ENCODE assay signal across 29 cellular contexts in the genomic region with DNA sequence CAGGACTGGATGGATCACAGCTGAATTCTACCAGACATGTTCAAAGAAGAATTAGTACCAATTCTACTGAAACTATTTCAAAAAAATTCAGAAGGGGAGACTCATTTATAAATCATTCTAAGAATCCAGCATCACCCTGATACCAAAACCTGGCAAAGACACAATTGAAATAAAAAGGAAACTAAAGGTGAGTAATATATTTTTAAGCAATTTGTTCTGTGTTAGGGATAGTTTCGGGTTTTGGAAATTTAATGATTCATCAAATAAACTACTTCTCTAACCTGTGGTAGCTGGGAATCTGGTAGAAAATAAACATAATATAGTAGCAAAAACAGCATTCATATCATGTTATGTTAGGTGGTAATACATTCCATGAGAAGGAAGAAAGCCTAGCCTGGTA.
DNase-seq lines count a peak whose midpoint lies in the region; ATAC-seq, FAIRE-seq and TF ChIP-seq lines count a peak whose summit lies in the region.
"Had no signal": no experiment of that assay in that cellular context is flagged by ENCODE, and none has a peak within 500 bp of the region (broad histone marks: within the 10 kb centered on the region; RNA-seq: fewer than 3 reads in every experiment).

No MANE protein-coding gene starts in this region.

- no peak overlapping the region for H4K5ac ChIP-seq in H9 (ENCODE audit: insufficient read length, low read depth, low read length)

- peaks cover 10% of the 10 kb centered on the region for H3K9me3 Mint-ChIP-seq in astrocyte (ENCODE audit: unreplicated experiment)
- peaks cover 17 to 21% of the 10 kb centered on the region in 2 experiments for H3K9me3 Mint-ChIP-seq in H9

- no peak for TF ChIP-seq CTCF in astrocyte (IDR thresholded peaks at IDR 0.05; ENCODE audit: insufficient read depth, low read depth, low read length)
- TF ChIP-seq CTCF in fibroblast of mammary gland (conservative IDR thresholded peaks at IDR 0.05; ENCODE audit: control insufficient read depth, insufficient read depth, low read depth, low read length), result no peak
- no peak for TF ChIP-seq CTCF in H9 (conservative IDR thresholded peaks at IDR 0.05)

- no peaks in the 10 kb centered on the region for H3K23me2 ChIP-seq in H9 (ENCODE audit: insufficient read length, low read depth, low read length, poor library complexity, severe bottlenecking)

- H3K4me2 ChIP-seq in astrocyte (ENCODE audit: low read length) (peak overlapping the region; percentile 63), skeletal muscle satellite cell (ENCODE audit: low read length) (peak overlapping the region; percentile 32), H9 (ENCODE audit: insufficient read depth, insufficient read length, low read length) (no peak overlapping the region)
- H3K4me2 ChIP-seq: BLaER1 treated with 17β-estradiol and CSF1 and Interleukin-3, amounts not matched to agents 10 nM and 100 nM had no signal

- FAIRE-seq in astrocyte (lab: Jason Lieb, UNC), result no peak
- FAIRE-seq: endothelial cell of umbilical vein, HepG2, islet of Langerhans had no signal

- no peak overlapping the region for H2BK120ac ChIP-seq in H9 (ENCODE audit: low read depth, low read length, poor library complexity, severe bottlenecking)

- H2AFZ ChIP-seq in astrocyte (ENCODE audit: low read depth, low read length) (no peak overlapping the region), H9 (ENCODE audit: low read length) (no peak overlapping the region)

- H3K4me1 Mint-ChIP-seq in astrocyte (ENCODE audit: low read depth, unreplicated experiment) (no peaks in the 10 kb centered on the region), H9 (peaks cover 11% of the 10 kb centered on the region in 2 experiments)
- H3K4me1 Mint-ChIP-seq: mesothelial cell of epicardium had no signal

- H3K27ac Mint-ChIP-seq in astrocyte (ENCODE audit: unreplicated experiment) (no peak overlapping the region), H9 (no peak overlapping the region)
- H3K27ac Mint-ChIP-seq: mesothelial cell of epicardium had no signal

- H2AK5ac ChIP-seq in H9 (ENCODE audit: insufficient read length, low read length), result no peak overlapping the region

- no peak for ATAC-seq in GM18870 (IDR thresholded peaks at IDR 0.05; ENCODE audit: unreplicated experiment)
- ATAC-seq: activated CD4-positive, CD25-positive, alpha-beta regulatory T cell treated with anti-CD3 and anti-CD28 coated beads, Interleukin-2, amount 50 U/mL, for 24 hours; HepG2; Panc1; right lobe of liver had no signal

- H3T11ph ChIP-seq in H9 (ENCODE audit: low read length), result no peak overlapping the region

- H3K27me3 Mint-ChIP-seq in astrocyte (ENCODE audit: low read depth, unreplicated experiment) (no peaks in the 10 kb centered on the region), H9 (ENCODE audit: low read depth) (no peaks in the 10 kb centered on the region)

- H3K4me3 ChIP-seq in astrocyte (ENCODE audit: insufficient read depth, low read depth, low read length), result no peak overlapping the region
- H3K4me3 ChIP-seq in fibroblast of mammary gland (ENCODE audit: control insufficient read depth, low read depth, low read length), result no peak overlapping the region
- peak overlapping the region; percentile 42 for H3K4me3 ChIP-seq in skeletal muscle satellite cell (ENCODE audit: low read length)
- H3K4me3 ChIP-seq: BLaER1 treated with 17β-estradiol and CSF1 and Interleukin-3, amounts not matched to agents 10 nM and 100 nM; right lobe of liver; tibial nerve had no signal

- no peak overlapping the region for H2BK20ac ChIP-seq in H9 (ENCODE audit: low read depth, low read length, poor library complexity, severe bottlenecking)

- no peak overlapping the region for H3K56ac ChIP-seq in H9 (ENCODE audit: insufficient read length, low read depth, low read length)

- DNase-seq in HS-5 (ENCODE audit: low read depth) (peak; percentile 36), astrocyte (ENCODE audit: low read depth) (peak; percentile 55), fibroblast of mammary gland (ENCODE audit: low read depth) (peak; percentile 1), NCI-H1417 treated with DMSO at 0.1 percent for 48 hours (lab: John Stamatoyannopoulos, UW) (no peak), H9 (no peak)
- DNase-seq: activated CD4-positive, alpha-beta T cell treated with anti-CD3 and anti-CD28 coated beads, Interleukin-2, amount 50 U/mL, for 48 hours; activated gamma-delta T cell treated with Interleukin-2 at 50 U/mL for 16 hours; activated T-cell treated with anti-CD3 and anti-CD28 coated beads, Interleukin-2, amount 50 U/mL, for 48 hours; cerebellar nuclear complex; GDM1; NCI-H146; NCI-H2107; NCI-H446; NCI-H748 treated with DMSO at 0.1 percent for 48 hours; right lobe of liver; SHP77 treated with DMSO at 0.1 percent for 48 hours; stimulated activated CD4-positive, alpha-beta T cell treated with anti-CD3 and anti-CD28 coated beads, Interleukin-4, amount 100 ng/mL, for 24 hours; T-helper 2 cell had no signal

- H3K36me3 ChIP-seq in astrocyte (ENCODE audit: insufficient read depth, low read length), result no peaks in the 10 kb centered on the region
- H3K36me3 ChIP-seq in skeletal muscle satellite cell (ENCODE audit: insufficient read depth, low read length), result no peaks in the 10 kb centered on the region
- H3K36me3 ChIP-seq: BLaER1 treated with 17β-estradiol and CSF1 and Interleukin-3, amounts not matched to agents 10 nM and 100 nM; right lobe of liver; tibial nerve had no signal

- H2BK15ac ChIP-seq in H9 (ENCODE audit: low read depth, low read length), result no peak overlapping the region

- no CpG with 5 or more reads among the region's 1 CpG for WGBS in H9 (ENCODE audit: extremely low coverage, insufficient read length, low lambda C conversion rate)

- peak overlapping the region; percentile 10 for H3K27ac ChIP-seq in astrocyte (ENCODE audit: low read depth, low read length)
- no peak overlapping the region for H3K27ac ChIP-seq in H9 (ENCODE audit: insufficient read length, low read depth, low read length)
- H3K27ac ChIP-seq: BLaER1 treated with 17β-estradiol and CSF1 and Interleukin-3, amounts not matched to agents 10 nM and 100 nM; HL-60; right lobe of liver; tibial nerve had no signal

- H3K14ac ChIP-seq in H9 (ENCODE audit: insufficient read depth, low read length), result no peak overlapping the region

- H3K9ac ChIP-seq in astrocyte (ENCODE audit: low read length) (peak overlapping the region; percentile 28), skeletal muscle satellite cell (ENCODE audit: low read depth, low read length) (peak overlapping the region; percentile 61), H9 (ENCODE audit: extremely low read depth, insufficient read length, low read length) (no peak overlapping the region)
- H3K9ac ChIP-seq: BLaER1 treated with 17β-estradiol and CSF1 and Interleukin-3, amounts not matched to agents 10 nM and 100 nM had no signal

- H3K9me3 ChIP-seq in astrocyte (ENCODE audit: insufficient read depth, low read depth, low read length) (no peaks in the 10 kb centered on the region), skeletal muscle satellite cell (replicated peaks; ENCODE audit: low read length) (no peaks in the 10 kb centered on the region), H9 (ENCODE audit: control insufficient read depth, low read depth, low read length) (no peaks in the 10 kb centered on the region)
- H3K9me3 ChIP-seq: right lobe of liver had no signal

- H3K18ac ChIP-seq in H9 (ENCODE audit: insufficient read length, low read depth, low read length), result no peak overlapping the region

- no peak overlapping the region for H3K4me3 Mint-ChIP-seq in astrocyte (ENCODE audit: unreplicated experiment)
- no peak overlapping the region for H3K4me3 Mint-ChIP-seq in H9
- H3K4me3 Mint-ChIP-seq: mesothelial cell of epicardium had no signal

- H2BK5ac ChIP-seq in H9 (ENCODE audit: insufficient read length, low read length), result no peak overlapping the region

- H3K4me1 ChIP-seq in astrocyte (ENCODE audit: insufficient read depth, low read length) (peaks cover 13% of the 10 kb centered on the region), skeletal muscle satellite cell (ENCODE audit: control insufficient read depth, insufficient read depth, low read length) (peaks cover 19% of the 10 kb centered on the region), H9 (ENCODE audit: insufficient read depth, low read length) (peaks cover 3% of the 10 kb centered on the region; the same call in 1 of the 2 replicates)
- H3K4me1 ChIP-seq: BLaER1 treated with 17β-estradiol and CSF1 and Interleukin-3, amounts not matched to agents 10 nM and 100 nM; right lobe of liver; tibial nerve had no signal

- H4K8ac ChIP-seq in H9 (replicated peaks; ENCODE audit: insufficient read length, low read depth, low read length), result no peak overlapping the region

- no peak overlapping the region for H4K91ac ChIP-seq in H9 (ENCODE audit: insufficient read length, low read depth, low read length)

- no peak overlapping the region for H2BK12ac ChIP-seq in H9 (ENCODE audit: insufficient read length, low read depth, low read length)

- no peaks in the 10 kb centered on the region for H3K79me1 ChIP-seq in H9 (ENCODE audit: insufficient read depth, low read depth, low read length, poor library complexity, severe bottlenecking)

- H3K79me2 ChIP-seq in astrocyte (ENCODE audit: insufficient read depth, low read length) (no peaks in the 10 kb centered on the region), H9 (ENCODE audit: insufficient read depth, low read length) (no peaks in the 10 kb centered on the region)

- no peak overlapping the region for H3K23ac ChIP-seq in H9 (ENCODE audit: insufficient read length, low read depth, low read length)

- H3K36me3 Mint-ChIP-seq in astrocyte (ENCODE audit: low read depth, unreplicated experiment) (no peaks in the 10 kb centered on the region), H9 (ENCODE audit: insufficient read depth in 1 of 3, low read depth in 3 of 3) (peaks cover 2 to 13% (median 4%) of the 10 kb centered on the region in 3 experiments; a peak in 6 of 7 replicates)
- H3K36me3 Mint-ChIP-seq: mesothelial cell of epicardium had no signal

- no peaks in the 10 kb centered on the region for H3K27me3 ChIP-seq in astrocyte (ENCODE audit: insufficient read depth, low read length)
- no peaks in the 10 kb centered on the region for H3K27me3 ChIP-seq in skeletal muscle satellite cell (ENCODE audit: control insufficient read depth, insufficient read depth, low read length)
- no peaks in the 10 kb centered on the region; the same call in 1 of the 2 replicates for H3K27me3 ChIP-seq in H9 (ENCODE audit: insufficient read depth, low read length)
- H3K27me3 ChIP-seq: BLaER1 treated with 17β-estradiol and CSF1 and Interleukin-3, amounts not matched to agents 10 nM and 100 nM; right lobe of liver; tibial nerve had no signal

- H4K20me1 ChIP-seq in astrocyte (ENCODE audit: insufficient read depth, low read length) (no peaks in the 10 kb centered on the region), H9 (ENCODE audit: control insufficient read depth, insufficient read depth, insufficient read length) (no peaks in the 10 kb centered on the region)
- H4K20me1 ChIP-seq: BLaER1 treated with 17β-estradiol and CSF1 and Interleukin-3, amounts not matched to agents 10 nM and 100 nM had no signal

- no peak overlapping the region for H3K4ac ChIP-seq in H9 (ENCODE audit: low read depth, low read length)

Comparison
In these comparisons a context has a peak if more than half of its experiments do, and no peak if none do; other contexts are left out.
1. DNase-seq: peak in HS-5 (single experiment), astrocyte (single experiment) and fibroblast of mammary gland (single experiment); none in NCI-H1417 treated with DMSO at 0.1 percent for 48 hours (single experiment) and H9 (single experiment).